In genomic region chr20:48920527-48921167, GRCh38 we compare ENCODE assay signal across 1 cellular context.
TF ChIP-seq lines count a peak whose summit lies in the region.

No MANE protein-coding gene starts in this region.

TF ChIP-seq in WTC11, 78 proteins besides CTCF, POLR2A, EP300 and RAD21 (continued from another document):
- no peak for TF ChIP-seq ERG (CRISPR knock-in tag; IDR thresholded peaks at IDR 0.05)
- TF ChIP-seq ZNF425 (CRISPR knock-in tag; conservative IDR thresholded peaks at IDR 0.05): no peak
- TF ChIP-seq GTF2I (CRISPR knock-in tag; conservative IDR thresholded peaks at IDR 0.05): peak; percentile 90
- 0 out of 2 replicates have a peak, but pooled peaks have one; percentile 8 for TF ChIP-seq FOXP1 (CRISPR knock-in tag; IDR thresholded peaks at IDR 0.05; ENCODE audit: borderline replicate concordance)
- peak; percentile 91 for TF ChIP-seq ZNF121 (CRISPR knock-in tag; IDR thresholded peaks at IDR 0.05)
